10 cellular contexts compared by ENCODE assay signal in the genomic region with DNA sequence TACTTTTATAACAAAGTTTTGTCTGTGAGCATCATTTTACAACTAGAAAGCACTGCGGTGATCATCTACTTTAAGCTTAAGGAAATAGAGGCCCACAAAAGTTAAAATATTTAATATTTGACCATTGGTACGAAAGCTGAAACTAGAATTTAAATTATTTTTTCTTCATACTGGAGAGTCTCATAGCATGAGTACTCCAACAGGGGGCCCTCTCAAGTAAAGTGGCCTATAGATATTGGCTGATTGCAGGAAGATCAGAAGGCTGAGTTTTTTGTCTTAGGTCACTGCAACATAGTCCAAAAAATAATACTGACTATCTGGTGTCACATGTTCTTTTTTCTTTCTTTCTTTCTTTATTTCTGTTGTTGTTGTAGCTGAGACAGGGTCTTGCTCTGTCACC.
DNase-seq lines count a peak whose midpoint lies in the region; ATAC-seq and TF ChIP-seq lines count a peak whose summit lies in the region.
"Had no signal": no experiment of that assay in that cellular context is flagged by ENCODE, and none has a peak within 500 bp of the region (broad histone marks: within the 10 kb centered on the region; RNA-seq: fewer than 3 reads in every experiment).

No MANE protein-coding gene starts in this region.

- no peak overlapping the region for H3K4me3 ChIP-seq in DOHH2 (ENCODE audit: low read length)
- H3K4me3 ChIP-seq in naive thymus-derived CD4-positive, alpha-beta T cell (ENCODE audit: low read length), result no peak overlapping the region

- H3K4me1 Mint-ChIP-seq in WTC11, result peaks cover 30% of the 10 kb centered on the region
- peaks cover 0 to 9% (median 4%) of the 10 kb centered on the region in 7 donors for H3K4me1 Mint-ChIP-seq in naive thymus-derived CD4-positive, alpha-beta T cell

- H4K20me1 ChIP-seq in DOHH2 (ENCODE audit: control insufficient read depth, insufficient read depth, low read depth, low read length), result no peaks in the 10 kb centered on the region

- no peaks in the 10 kb centered on the region for H3K9me3 Mint-ChIP-seq in WTC11
- H3K9me3 Mint-ChIP-seq in naive thymus-derived CD4-positive, alpha-beta T cell, result no peaks in the 10 kb centered on the region
- H3K9me3 Mint-ChIP-seq: dendritic cell treated with granulocyte-macrophage colony-stimulating factor and Interleukin-4, amounts not matched to agents 40 ng/mL and 50 ng/mL, for 4 days had no signal

- H3K27me3 Mint-ChIP-seq in WTC11 (ENCODE audit: low read depth), result no peaks in the 10 kb centered on the region
- H3K27me3 Mint-ChIP-seq in naive thymus-derived CD4-positive, alpha-beta T cell, result peaks cover 0 to 8% (median 0%) of the 10 kb centered on the region in 5 donors
- H3K27me3 Mint-ChIP-seq: dendritic cell treated with granulocyte-macrophage colony-stimulating factor and Interleukin-4, amounts not matched to agents 40 ng/mL and 50 ng/mL, for 4 days had no signal

- H3F3A ChIP-seq in DOHH2 (ENCODE audit: control insufficient read depth, insufficient read depth), result no peaks in the 10 kb centered on the region

- peak; percentile 36 for TF ChIP-seq CTCF in DOHH2 (IDR thresholded peaks at IDR 0.05; ENCODE audit: low read depth, low read length, poor library complexity, severe bottlenecking)
- no peak; the same call in 1 of the 2 replicates for TF ChIP-seq CTCF in WTC11 (IDR thresholded peaks at IDR 0.05)

- no peak overlapping the region for H3K27ac ChIP-seq in DOHH2 (ENCODE audit: low read depth, low read length)
- H3K27ac ChIP-seq in naive thymus-derived CD4-positive, alpha-beta T cell (ENCODE audit: low read depth, low read length), result no peak overlapping the region

- H3K79me2 ChIP-seq in DOHH2 (ENCODE audit: control insufficient read depth, low read length), result no peaks in the 10 kb centered on the region

- H3K9me2 ChIP-seq in DOHH2 (replicated peaks; ENCODE audit: control insufficient read depth, low read length), result no peaks in the 10 kb centered on the region

- ATAC-seq in HG02678 (IDR thresholded peaks at IDR 0.05; ENCODE audit: unreplicated experiment) (peak; percentile 45), WTC11 (peak; percentile 54), GM18519 (IDR thresholded peaks at IDR 0.05; ENCODE audit: low FRiP score, unreplicated experiment) (no peak), HG03025 (IDR thresholded peaks at IDR 0.05; ENCODE audit: low FRiP score, unreplicated experiment) (no peak)
- ATAC-seq in naive thymus-derived CD4-positive, alpha-beta T cell, result peak; percentile 40

- H3K9me3 ChIP-seq in DOHH2 (ENCODE audit: control insufficient read depth, insufficient read depth, low read length), result no peaks in the 10 kb centered on the region
- no peaks in the 10 kb centered on the region for H3K9me3 ChIP-seq in naive thymus-derived CD4-positive, alpha-beta T cell (ENCODE audit: control insufficient read depth in 2 of 3, low read length in 3 of 3)

- no peaks in the 10 kb centered on the region for H3K36me3 Mint-ChIP-seq in WTC11
- H3K36me3 Mint-ChIP-seq in naive thymus-derived CD4-positive, alpha-beta T cell, result no peaks in the 10 kb centered on the region

- H3K27me3 ChIP-seq in DOHH2 (ENCODE audit: control insufficient read depth, low read length), result no peaks in the 10 kb centered on the region
- no peaks in the 10 kb centered on the region for H3K27me3 ChIP-seq in naive thymus-derived CD4-positive, alpha-beta T cell (ENCODE audit: control insufficient read depth in 2 of 2, insufficient read depth in 2 of 2, low read length in 2 of 2)

- POLR2A ChIA-PET in WTC11 (lab: Charles Lee), result no interaction called here
- POLR2A ChIA-PET in naive thymus-derived CD4-positive, alpha-beta T cell (lab: Charles Lee), result no interaction called here

- H3K4me3 Mint-ChIP-seq in WTC11, result no peak overlapping the region
- no peak overlapping the region for H3K4me3 Mint-ChIP-seq in naive thymus-derived CD4-positive, alpha-beta T cell
- H3K4me3 Mint-ChIP-seq: dendritic cell treated with granulocyte-macrophage colony-stimulating factor and Interleukin-4, amounts not matched to agents 40 ng/mL and 50 ng/mL, for 4 days had no signal

- no peaks in the 10 kb centered on the region for H3K4me1 ChIP-seq in DOHH2 (ENCODE audit: control insufficient read depth, low read length)
- no peaks in the 10 kb centered on the region for H3K4me1 ChIP-seq in naive thymus-derived CD4-positive, alpha-beta T cell (ENCODE audit: control insufficient read depth in 2 of 2, insufficient read depth in 2 of 2, low read length in 2 of 2)

- H3K27ac Mint-ChIP-seq in WTC11, result no peak overlapping the region
- H3K27ac Mint-ChIP-seq in naive thymus-derived CD4-positive, alpha-beta T cell, result no peak overlapping the region
- H3K27ac Mint-ChIP-seq: dendritic cell treated with granulocyte-macrophage colony-stimulating factor and Interleukin-4, amounts not matched to agents 40 ng/mL and 50 ng/mL, for 4 days had no signal

- no peak overlapping the region for H3K4me2 ChIP-seq in DOHH2 (ENCODE audit: low read length)

- no peak for DNase-seq in WTC11 (ENCODE audit: low spot score)
- DNase-seq in naive thymus-derived CD4-positive, alpha-beta T cell, result peak in 1 of 9 donors; percentile 15
- DNase-seq in SHP77 treated with DMSO at 0.1 percent for 48 hours (lab: John Stamatoyannopoulos, UW), result no peak
- DNase-seq in central memory CD4-positive, alpha-beta T cell, result no peak
- DNase-seq: NCI-H1105 treated with DMSO at 0.1 percent for 48 hours had no signal

- CTCF ChIA-PET in WTC11 (lab: Charles Lee), result interaction anchor here (0.6 to 1.6 kb wide), 10 partner anchors 10 to 322 kb away, joined by 3 to 9 read pairs (median 4); no protein-coding TSS in a partner anchor
- CTCF ChIA-PET in naive thymus-derived CD4-positive, alpha-beta T cell (lab: Charles Lee), result interaction anchor here (0.7 to 1.0 kb wide), 3 partner anchors 102 to 1308 kb away, joined by 3 to 4 read pairs (median 3); no protein-coding TSS in a partner anchor

- no peaks in the 10 kb centered on the region for H3K36me3 ChIP-seq in DOHH2 (ENCODE audit: control insufficient read depth, low read length)
- H3K36me3 ChIP-seq in naive thymus-derived CD4-positive, alpha-beta T cell (ENCODE audit: control insufficient read depth in 2 of 3, insufficient read depth in 3 of 3, low read length in 3 of 3), result no peaks in the 10 kb centered on the region

- intact Hi-C loops in naive thymus-derived CD4-positive, alpha-beta T cell (cut with micrococcal nuclease), result loop anchor here (1.0 to 10.0 kb wide), 2 partner anchors 64 to 103 kb away; no protein-coding TSS in a partner anchor

TF ChIP-seq in WTC11, 78 proteins besides CTCF, POLR2A, EP300 and RAD21:
- no peak for TF ChIP-seq PRRX2 (CRISPR knock-in tag; IDR thresholded peaks at IDR 0.05)
- no peak for TF ChIP-seq MXD4 (CRISPR knock-in tag; IDR thresholded peaks at IDR 0.05; ENCODE audit: borderline replicate concordance)
- TF ChIP-seq ATF1 (CRISPR knock-in tag; IDR thresholded peaks at IDR 0.05), result no peak
- TF ChIP-seq, protein P1, sequence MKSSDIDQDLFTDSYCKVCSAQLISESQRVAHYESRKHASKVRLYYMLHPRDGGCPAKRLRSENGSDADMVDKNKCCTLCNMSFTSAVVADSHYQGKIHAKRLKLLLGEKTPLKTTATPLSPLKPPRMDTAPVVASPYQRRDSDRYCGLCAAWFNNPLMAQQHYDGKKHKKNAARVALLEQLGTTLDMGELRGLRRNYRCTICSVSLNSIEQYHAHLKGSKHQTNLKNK (CRISPR knock-in tag; IDR thresholded peaks at IDR 0.05), result no peak
- TF ChIP-seq RORB (CRISPR knock-in tag; IDR thresholded peaks at IDR 0.05), result no peak
TF ChIP-seq in WTC11: peak in this region for 0.

Comparison
In these comparisons a context has a peak if more than half of its experiments do, and no peak if none do; other contexts are left out.
1. ATAC-seq: peak in HG02678 (single experiment), WTC11 (single experiment) and naive thymus-derived CD4-positive, alpha-beta T cell (single experiment); none in GM18519 (single experiment) and HG03025 (single experiment).